ENCODE assay signal across 8 cellular contexts in the genomic region with DNA sequence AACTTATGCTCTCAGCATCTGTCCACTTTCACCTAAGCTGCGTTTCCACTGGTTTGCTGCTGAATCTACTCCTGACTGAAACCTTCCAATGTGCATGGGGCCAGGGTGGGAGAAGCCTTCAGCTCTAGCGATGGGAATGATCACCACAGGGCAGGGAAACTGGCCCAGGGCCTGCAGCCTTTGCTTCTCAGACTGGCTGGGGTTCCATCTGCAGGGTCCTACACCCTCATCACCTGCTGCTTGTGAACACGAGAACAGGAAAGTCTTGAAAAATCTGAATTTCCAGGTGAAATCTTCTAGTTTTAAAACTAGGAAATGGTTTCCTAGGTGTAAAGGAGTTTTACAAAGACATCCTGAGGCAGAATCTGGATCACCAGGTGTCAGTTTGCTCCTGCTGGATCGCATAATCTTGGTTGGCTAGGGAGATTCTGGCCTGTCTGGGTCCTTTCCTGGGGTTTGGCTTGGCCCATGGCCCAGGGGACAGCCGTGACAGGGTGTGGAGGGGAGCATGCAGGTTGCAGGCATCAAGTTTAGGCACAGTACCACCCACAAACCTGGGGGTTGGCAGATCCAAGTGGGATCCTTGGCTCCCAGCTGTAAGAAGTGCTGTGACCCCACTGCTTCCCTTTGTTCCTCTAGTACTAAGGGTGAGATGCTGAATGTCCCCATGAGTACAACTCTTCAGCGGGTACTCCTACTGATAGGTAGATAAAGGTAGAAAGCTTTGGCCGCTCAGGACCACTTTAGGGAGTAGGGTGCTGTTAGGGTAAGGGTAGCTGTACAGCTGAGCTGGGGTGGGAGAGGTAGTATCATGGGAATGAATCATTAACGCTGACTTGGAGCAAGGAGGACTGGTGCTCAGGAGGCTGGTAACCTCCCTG. TPM values are rescaled to one million over a fixed set of nuclear protein-coding genes. Genes with fewer than 3 reads are reported as not detected.
A peak's percentile ranks its signal among the peaks of the same experiment; 100 is the strongest.
DNase-seq lines count a peak whose midpoint lies in the region; ATAC-seq and TF ChIP-seq lines count a peak whose summit lies in the region.

No MANE protein-coding gene starts in this region.

- no peak overlapping the region for H2BK5ac ChIP-seq in mesenchymal stem cell (ENCODE audit: low read depth, low read length, poor library complexity, severe bottlenecking)

- no peak overlapping the region for H3K23ac ChIP-seq in mesenchymal stem cell (ENCODE audit: low read length in 2 of 2)

- peak overlapping the region; percentile 100 for H3K9ac ChIP-seq in mesenchymal stem cell (ENCODE audit: low read length)

- peak overlapping the region; percentile 94 for H2AK5ac ChIP-seq in mesenchymal stem cell (ENCODE audit: low read length, severe bottlenecking)

- peaks cover 0 to 21% (median 0%) of the 10 kb centered on the region in 9 donors for H3K27me3 ChIP-seq in heart left ventricle
- no peaks in the 10 kb centered on the region for H3K27me3 ChIP-seq in brain microvascular endothelial cell (replicated peaks)
- no peaks in the 10 kb centered on the region for H3K27me3 ChIP-seq in mesenchymal stem cell (ENCODE audit: control insufficient read depth in 1 of 2, insufficient read depth in 1 of 2, low read length in 2 of 2)

- H4K91ac ChIP-seq in mesenchymal stem cell (ENCODE audit: low read length) = peak overlapping the region; percentile 98

- peak overlapping the region; percentile 81 to 95 for H3K18ac ChIP-seq in mesenchymal stem cell (ENCODE audit: low read depth in 1 of 2, low read length in 2 of 2)

- H3K79me1 ChIP-seq in mesenchymal stem cell (replicated peaks; ENCODE audit: low read length, poor library complexity, severe bottlenecking) = peaks cover 26% of the 10 kb centered on the region

- H4K8ac ChIP-seq in mesenchymal stem cell (ENCODE audit: low read length) = peak overlapping the region; percentile 99

- WGBS in heart left ventricle, 4 donors = 80 to 87% (median 83%) methylated on average over 8 of the region's 8 CpGs
- 94% methylated on average over 8 of the region's 8 CpGs for WGBS in mesenchymal stem cell
- WGBS in urinary bladder = 80% methylated on average over 8 of the region's 8 CpGs

- H3K4me3 ChIP-seq in heart left ventricle = peak overlapping the region in 9 of 12 donors; percentile 73 to 96 (median 84)
- peak overlapping the region; percentile 92 for H3K4me3 ChIP-seq in brain microvascular endothelial cell (ENCODE audit: low read depth, low read length)
- H3K4me3 ChIP-seq in mesenchymal stem cell (ENCODE audit: insufficient read depth in 1 of 2, low read depth in 1 of 2, low read length in 2 of 2) = peak overlapping the region; percentile 79 to 99
- peak overlapping the region; percentile 71 for H3K4me3 ChIP-seq in urinary bladder (ENCODE audit: low read depth, low read length)

- H2BK12ac ChIP-seq in mesenchymal stem cell (ENCODE audit: low read length in 2 of 2) = peak overlapping the region; percentile 55 to 72

- TF ChIP-seq POLR2A in heart left ventricle (IDR thresholded peaks at IDR 0.05) = no peak

- TF ChIP-seq CTCF in heart left ventricle (IDR thresholded peaks at IDR 0.05) (no peak), brain microvascular endothelial cell (IDR thresholded peaks at IDR 0.05; ENCODE audit: low read depth, low read length, missing control alignments) (no peak)

- H3K4me2 ChIP-seq in mesenchymal stem cell (ENCODE audit: low read length, poor library complexity, severe bottlenecking) = peak overlapping the region; percentile 89

- peak overlapping the region; percentile 56 for H2AFZ ChIP-seq in mesenchymal stem cell (ENCODE audit: low read depth, low read length)

- ATAC-seq in heart left ventricle (no peak), HG03378 (IDR thresholded peaks at IDR 0.05; ENCODE audit: unreplicated experiment) (no peak), GM21737 (IDR thresholded peaks at IDR 0.05; ENCODE audit: unreplicated experiment) (no peak)

- H3K14ac ChIP-seq in mesenchymal stem cell (ENCODE audit: low read length in 2 of 2) = peak overlapping the region in 1 of 2 experiments; percentile 85

- H3K9me3 ChIP-seq in heart left ventricle (no peaks in the 10 kb centered on the region), mesenchymal stem cell (ENCODE audit: control insufficient read depth, low read length) (no peaks in the 10 kb centered on the region)

- H3K36me3 ChIP-seq in heart left ventricle (peaks cover 0 to 19% (median 14%) of the 10 kb centered on the region in 9 donors), brain microvascular endothelial cell (replicated peaks) (peaks cover 15% of the 10 kb centered on the region), mesenchymal stem cell (ENCODE audit: control insufficient read depth in 1 of 2, insufficient read depth in 2 of 2, low read depth in 1 of 2, low read length in 2 of 2) (peaks cover 15 to 35% of the 10 kb centered on the region in 2 experiments), urinary bladder (ENCODE audit: insufficient read depth) (no peaks in the 10 kb centered on the region)

- H3K4me1 ChIP-seq in heart left ventricle (peaks cover 11 to 62% (median 54%) of the 10 kb centered on the region in 12 donors), mesenchymal stem cell (ENCODE audit: control insufficient read depth, insufficient read depth, low read depth, low read length) (peaks cover 38% of the 10 kb centered on the region), urinary bladder (ENCODE audit: insufficient read depth) (no peaks in the 10 kb centered on the region)

- H3K27ac ChIP-seq in heart left ventricle = peak overlapping the region in 11 of 12 donors; percentile 90 to 100 (median 100)
- no peak overlapping the region for H3K27ac ChIP-seq in brain microvascular endothelial cell
- peak overlapping the region; percentile 99 for H3K27ac ChIP-seq in mesenchymal stem cell (ENCODE audit: low read length, poor library complexity, severe bottlenecking)
- no peak overlapping the region for H3K27ac ChIP-seq in urinary bladder (ENCODE audit: low read depth)

- no peak overlapping the region for H2BK120ac ChIP-seq in mesenchymal stem cell (ENCODE audit: low read depth, low read length)

- peak overlapping the region; percentile 52 to 95 for H3K4ac ChIP-seq in mesenchymal stem cell (ENCODE audit: low read depth in 1 of 2, low read length in 2 of 2)

- in situ Hi-C loops in brain microvascular endothelial cell (cut with HindIII; ENCODE audit: low pct_ligation_motif_present, low sequenced_read_pairs) = no loop called here

- peak overlapping the region; percentile 53 for H2BK15ac ChIP-seq in mesenchymal stem cell (ENCODE audit: low read depth, poor library complexity, severe bottlenecking)

- intact Hi-C loops in heart left ventricle (cut with DNase I) = no loop called here
- intact Hi-C loops in cardiac septum (cut with DNase I) = no loop called here

- peak in 2 of 5 donors; percentile 27 to 30 for DNase-seq in heart left ventricle
- DNase-seq in cardiac septum (ENCODE audit: low spot score) = no peak
- no peak for DNase-seq in brain microvascular endothelial cell
- DNase-seq in mesenchymal stem cell = no peak
- DNase-seq in DMS79 treated with DMSO at 0.1 percent for 48 hours (lab: John Stamatoyannopoulos, UW) = no peak

RNA-seq across cellular contexts. Expression of gene UBE2M, which starts 1.8 kb away (rescaled TPM):
- total RNA-seq in heart left ventricle (100 to 1,000 TPM in 6 of 9 donors, 10 to 100 TPM in 3; 35.3 to 139 (median 115) TPM), cardiac septum (111 TPM), urinary bladder (31.0 TPM)
- polyA plus RNA-seq in heart left ventricle (100 to 1,000 TPM in 1 of 2 donors, 10 to 100 TPM in 1; 64.7 to 114 TPM), urinary bladder (69.3 TPM)
- 81.0 TPM for polyA plus RNA-seq in mesenchymal stem cell (2013, experiment 1 of 2)
- polyA plus RNA-seq in mesenchymal stem cell (2013, experiment 2 of 2) = 78.3 TPM

RNA-seq across cellular contexts. Expression of gene CHMP2A, which starts 5.3 kb away (rescaled TPM):
- 100 to 1,000 TPM; 113 to 155 (median 129) TPM for total RNA-seq in heart left ventricle
- 100 to 1,000 TPM; 192 to 266 TPM for polyA plus RNA-seq in heart left ventricle
- total RNA-seq in cardiac septum = 138 TPM
- 148 TPM for polyA plus RNA-seq in mesenchymal stem cell (2013, experiment 1 of 2)
- 144 TPM for polyA plus RNA-seq in mesenchymal stem cell (2013, experiment 2 of 2)
- 38.4 TPM for total RNA-seq in urinary bladder
- 212 TPM for polyA plus RNA-seq in urinary bladder

RNA-seq across cellular contexts. Expression of gene MZF1, which starts 12.9 kb away (rescaled TPM):
- 10 to 100 TPM in 2 of 9 donors, 1 to 10 TPM in 7; 7.5 to 12.0 (median 9.1) TPM for total RNA-seq in heart left ventricle
- polyA plus RNA-seq in heart left ventricle = 10 to 100 TPM in 1 of 2 donors, 1 to 10 TPM in 1; 6.2 to 12.5 TPM
- total RNA-seq in cardiac septum = 12.4 TPM
- 9.8 TPM for polyA plus RNA-seq in mesenchymal stem cell (2013, experiment 1 of 2)
- polyA plus RNA-seq in mesenchymal stem cell (2013, experiment 2 of 2) = 8.9 TPM
- total RNA-seq in urinary bladder = 12.4 TPM
- 22.1 TPM for polyA plus RNA-seq in urinary bladder

RNA-seq across cellular contexts. Expression of gene TRIM28, which starts 16.4 kb away (rescaled TPM):
- 100 to 1,000 TPM; 122 to 265 (median 163) TPM for total RNA-seq in heart left ventricle
- polyA plus RNA-seq in heart left ventricle = 100 to 1,000 TPM in 1 of 2 donors, 10 to 100 TPM in 1; 88.0 to 160 TPM
- 140 TPM for total RNA-seq in cardiac septum
- 229 TPM for polyA plus RNA-seq in mesenchymal stem cell (2013, experiment 1 of 2)
- polyA plus RNA-seq in mesenchymal stem cell (2013, experiment 2 of 2) = 226 TPM
- total RNA-seq in urinary bladder = 177 TPM
- polyA plus RNA-seq in urinary bladder = 282 TPM

RNA-seq across cellular contexts. Expression of gene ZBTB45, which starts 40.6 kb away (rescaled TPM):
- 10 to 100 TPM in 8 of 9 donors, 1 to 10 TPM in 1; 9.0 to 13.4 (median 10.5) TPM for total RNA-seq in heart left ventricle
- polyA plus RNA-seq in heart left ventricle = 1 to 10 TPM; 6.9 to 9.2 TPM
- 13.8 TPM for total RNA-seq in cardiac septum
- 12.3 TPM for polyA plus RNA-seq in mesenchymal stem cell (2013, experiment 1 of 2)
- polyA plus RNA-seq in mesenchymal stem cell (2013, experiment 2 of 2) = 12.7 TPM
- total RNA-seq in urinary bladder = 3.3 TPM
- polyA plus RNA-seq in urinary bladder = 18.4 TPM

Comparison
In these comparisons a context has a peak if more than half of its experiments do, and no peak if none do; other contexts are left out.
1. H3K27ac ChIP-seq: peak in heart left ventricle (11 of 12) and mesenchymal stem cell (single experiment); none in brain microvascular endothelial cell (single experiment) and urinary bladder (single experiment).
2. Peak in every context shown above with its lines, with median percentiles within 50 percentile points of each other: H3K4me3 ChIP-seq.